18 cellular contexts compared by ENCODE assay signal in genomic region chr10:126097558-126098215, GRCh38.
DNase-seq lines count a peak whose midpoint lies in the region; ATAC-seq and TF ChIP-seq lines count a peak whose summit lies in the region.
"Had no signal": no experiment of that assay in that cellular context is flagged by ENCODE, and none has a peak within 500 bp of the region (broad histone marks: within the 10 kb centered on the region; RNA-seq: fewer than 3 reads in every experiment).

No MANE protein-coding gene starts in this region.

- intact Hi-C loops in mammary epithelial cell (cut with micrococcal nuclease) (loop anchor here (1.0 kb wide), 1 partner anchor 115 kb away; no protein-coding TSS in a partner anchor), colonic mucosa (cut with DNase I) (no loop called here)

- H3K9me3 Mint-ChIP-seq in naive B cell: peaks cover 0 to 2% (median 0%) of the 10 kb centered on the region in 7 donors
- H3K9me3 Mint-ChIP-seq: activated naive CD8-positive, alpha-beta T cell treated with anti-CD3 and anti-CD28 coated beads for 36 hours; T-helper 1 cell treated with Interleukin-12 subunit alpha and Interleukin-12 subunit beta and Interleukin-4 antibody, amounts not matched to agents 30 μg/mL and 1 μg/mL, for 36 hours had no signal

- H3K9ac ChIP-seq in mammary epithelial cell (ENCODE audit: insufficient read depth, low read length) (no peak overlapping the region), colonic mucosa (ENCODE audit: low read depth in 2 of 2, low read length in 2 of 2) (no peak overlapping the region)

- no peak overlapping the region for H3K27ac Mint-ChIP-seq in naive B cell
- H3K27ac Mint-ChIP-seq: activated naive CD8-positive, alpha-beta T cell treated with anti-CD3 and anti-CD28 coated beads for 36 hours; T-helper 1 cell treated with Interleukin-12 subunit alpha and Interleukin-12 subunit beta and Interleukin-4 antibody, amounts not matched to agents 30 μg/mL and 1 μg/mL, for 36 hours had no signal

- no peaks in the 10 kb centered on the region for H3K36me3 ChIP-seq in mammary epithelial cell (ENCODE audit: insufficient read depth, low read length)
- no peaks in the 10 kb centered on the region for H3K36me3 ChIP-seq in colonic mucosa
- H3K36me3 ChIP-seq: esophagus muscularis mucosa, Peyer's patch had no signal

- in situ Hi-C loops in mammary epithelial cell (cut with MboI; ENCODE audit: low sequenced_read_pairs in 2 of 2): no loop called here

- BruUV-seq in mammary epithelial cell (replicated peaks; lab: Mats Ljungman, UMichigan): no TSS peak

- WGBS in mammary epithelial cell (ENCODE audit: low coverage, missing lambda C conversion rate): 90% methylated on average over 6 of the region's 6 CpGs

- no peak overlapping the region for H3K27ac ChIP-seq in mammary epithelial cell (ENCODE audit: insufficient read depth, low read depth, low read length)
- H3K27ac ChIP-seq in colonic mucosa: no peak overlapping the region
- H3K27ac ChIP-seq: esophagus muscularis mucosa, Peyer's patch had no signal

- no peaks in the 10 kb centered on the region for H3K27me3 Mint-ChIP-seq in naive B cell
- H3K27me3 Mint-ChIP-seq: activated naive CD8-positive, alpha-beta T cell treated with anti-CD3 and anti-CD28 coated beads for 36 hours had no signal

- no peak overlapping the region for H3K4me2 ChIP-seq in mammary epithelial cell (ENCODE audit: insufficient read depth, low read depth, low read length)
- H3K4me2 ChIP-seq: smooth muscle cell had no signal

- dilution Hi-C loops in mammary epithelial cell (cut with HindIII; ENCODE audit: low sequenced_read_pairs): no loop called here

- peaks cover 5 to 17% (median 11%) of the 10 kb centered on the region in 3 donors for H3K4me1 Mint-ChIP-seq in naive B cell
- H3K4me1 Mint-ChIP-seq: activated naive CD8-positive, alpha-beta T cell treated with anti-CD3 and anti-CD28 coated beads for 36 hours had no signal

- H3K4me1 ChIP-seq in mammary epithelial cell (ENCODE audit: insufficient read depth, low read length) (no peaks in the 10 kb centered on the region), colonic mucosa (no peaks in the 10 kb centered on the region)
- H3K4me1 ChIP-seq: esophagus muscularis mucosa, Peyer's patch had no signal

- H3K27me3 ChIP-seq in mammary epithelial cell (ENCODE audit: insufficient read depth, low read length) (no peaks in the 10 kb centered on the region), colonic mucosa (no peaks in the 10 kb centered on the region)
- H3K27me3 ChIP-seq: Peyer's patch had no signal

- H3K9me3 ChIP-seq in mammary epithelial cell (replicated peaks; ENCODE audit: insufficient read depth, low read length) (no peaks in the 10 kb centered on the region), colonic mucosa (no peaks in the 10 kb centered on the region)
- H3K9me3 ChIP-seq: esophagus muscularis mucosa, Peyer's patch had no signal

- CTCF ChIA-PET in mammary epithelial cell (lab: Charles Lee; ENCODE audit: low non-redundant PET): no interaction called here

- no peaks in the 10 kb centered on the region for H4K20me1 ChIP-seq in mammary epithelial cell (ENCODE audit: insufficient read depth, low read length)

- ATAC-seq in naive B cell (ENCODE audit: low read depth in 2 of 2) (no peak), HG02759 (IDR thresholded peaks at IDR 0.05; ENCODE audit: unreplicated experiment) (no peak)

- no peak overlapping the region for H2AFZ ChIP-seq in mammary epithelial cell (ENCODE audit: low read depth, low read length)

- H3K4me3 ChIP-seq in Jurkat, Clone E6-1 (ENCODE audit: low read length): no peak overlapping the region
- H3K4me3 ChIP-seq in mammary epithelial cell (replicated peaks in 1 of 3; ENCODE audit: insufficient read depth in 1 of 3, low read depth in 2 of 3, low read length in 3 of 3): no peak overlapping the region
- H3K4me3 ChIP-seq in colonic mucosa: no peak overlapping the region
- H3K4me3 ChIP-seq: esophagus muscularis mucosa, Peyer's patch, smooth muscle cell had no signal

- no peaks in the 10 kb centered on the region for H3K36me3 Mint-ChIP-seq in naive B cell
- H3K36me3 Mint-ChIP-seq: activated naive CD8-positive, alpha-beta T cell treated with anti-CD3 and anti-CD28 coated beads for 36 hours had no signal

- no peak overlapping the region for H3K4me3 Mint-ChIP-seq in naive B cell
- H3K4me3 Mint-ChIP-seq: activated naive CD8-positive, alpha-beta T cell treated with anti-CD3 and anti-CD28 coated beads for 36 hours; T-helper 1 cell treated with Interleukin-12 subunit alpha and Interleukin-12 subunit beta and Interleukin-4 antibody, amounts not matched to agents 30 μg/mL and 1 μg/mL, for 36 hours had no signal

- no peaks in the 10 kb centered on the region for H3K79me2 ChIP-seq in mammary epithelial cell (ENCODE audit: insufficient read depth, low read length)

- peak; percentile 7 to 25 for TF ChIP-seq CTCF in mammary epithelial cell (conservative IDR thresholded peaks at IDR 0.05 in 1 of 2, IDR thresholded peaks at IDR 0.05 in 1 of 2; ENCODE audit: extremely low read depth in 1 of 2, insufficient read depth in 1 of 2, low read depth in 1 of 2, low read length in 2 of 2)
- TF ChIP-seq CTCF in colonic mucosa (IDR thresholded peaks at IDR 0.05): no peak

- DNase-seq in NCI-H146 (lab: John Stamatoyannopoulos, UW): peak; percentile 21
- DNase-seq in NCI-H146 treated with DMSO at 0.1 percent for 48 hours (lab: John Stamatoyannopoulos, UW; ENCODE audit: unreplicated experiment): no peak
- DNase-seq in Jurkat, Clone E6-1 (ENCODE audit: low read depth, low spot score): peak; percentile 0
- DNase-seq in mammary epithelial cell: no peak
- peak; percentile 6 for DNase-seq in naive B cell
- DNase-seq in foreskin melanocyte: no peak
- DNase-seq in colonic mucosa: no peak
- DNase-seq: activated CD4-positive, CD25-positive, alpha-beta regulatory T cell treated with anti-CD3 and anti-CD28 coated beads, Interleukin-2, amount 50 U/mL, for 72 hours; activated naive CD8-positive, alpha-beta T cell treated with anti-CD3 and anti-CD28 coated beads for 36 hours; Calu3; cerebellar nuclear complex; hypothalamus; NCI-H1105 treated with DMSO at 0.1 percent for 48 hours; Peyer's patch had no signal

Comparison
In these comparisons a context has a peak if more than half of its experiments do, and no peak if none do; other contexts are left out.
1. DNase-seq: peak in NCI-H146 (single experiment), Jurkat, Clone E6-1 (single experiment) and naive B cell (single experiment); none in NCI-H146 treated with DMSO at 0.1 percent for 48 hours (single experiment), mammary epithelial cell (single experiment), foreskin melanocyte (single experiment) and colonic mucosa (single experiment).